In genomic region chr17:58189436-58190146, GRCh38 we compare ENCODE assay signal across 11 cellular contexts. TPM values are rescaled to one million over a fixed set of nuclear protein-coding genes. Genes with fewer than 3 reads are reported as not detected.
DNase-seq lines count a peak whose midpoint lies in the region; ATAC-seq, FAIRE-seq and TF ChIP-seq lines count a peak whose summit lies in the region.
"Had no signal": no experiment of that assay in that cellular context is flagged by ENCODE, and none has a peak within 500 bp of the region (broad histone marks: within the 10 kb centered on the region; RNA-seq: fewer than 3 reads in every experiment).

No MANE protein-coding gene starts in this region.

- no peak overlapping the region for H3K4me3 Mint-ChIP-seq in MCF 10A (ENCODE audit: unreplicated experiment)
- H3K4me3 Mint-ChIP-seq in stimulated activated effector memory CD8-positive, alpha-beta T cell treated with anti-CD3 and anti-CD28 coated beads, Interleukin-12 subunit alpha, Interleukin-12 subunit beta, amount 100 ng/mL, for 72 hours, result no peak overlapping the region
- H3K4me3 Mint-ChIP-seq: activated B cell treated with CpG ODN at 0.5 μM for 24 hours had no signal

- H3K27me3 ChIP-seq in breast epithelium (peaks cover 0 to 8% of the 10 kb centered on the region in 2 donors), transverse colon (peaks cover 11% of the 10 kb centered on the region)

- FAIRE-seq in urothelium cell line (lab: Jason Lieb, UNC), result peak; percentile 92
- FAIRE-seq: colon had no signal

- no peak for ATAC-seq in stimulated activated effector memory CD8-positive, alpha-beta T cell treated with anti-CD3 and anti-CD28 coated beads, Interleukin-12 subunit alpha, Interleukin-12 subunit beta, amount 100 ng/mL, for 72 hours
- ATAC-seq in GM18909 (IDR thresholded peaks at IDR 0.05; ENCODE audit: poor library complexity, unreplicated experiment), result no peak

- no peaks in the 10 kb centered on the region for H3K36me3 Mint-ChIP-seq in MCF 10A (ENCODE audit: insufficient read depth, unreplicated experiment)
- no peaks in the 10 kb centered on the region for H3K36me3 Mint-ChIP-seq in stimulated activated effector memory CD8-positive, alpha-beta T cell treated with anti-CD3 and anti-CD28 coated beads, Interleukin-12 subunit alpha, Interleukin-12 subunit beta, amount 100 ng/mL, for 72 hours

- BruUV-seq in MCF 10A (replicated peaks; lab: Mats Ljungman, UMichigan), result no TSS peak

- no peaks in the 10 kb centered on the region for H3K9me3 Mint-ChIP-seq in MCF 10A (ENCODE audit: unreplicated experiment)
- no peaks in the 10 kb centered on the region for H3K9me3 Mint-ChIP-seq in stimulated activated effector memory CD8-positive, alpha-beta T cell treated with anti-CD3 and anti-CD28 coated beads, Interleukin-12 subunit alpha, Interleukin-12 subunit beta, amount 100 ng/mL, for 72 hours
- H3K9me3 Mint-ChIP-seq: activated B cell treated with CpG ODN at 0.5 μM for 24 hours had no signal

- H3K4me1 ChIP-seq in breast epithelium, result peaks cover 0 to 5% of the 10 kb centered on the region in 2 donors
- no peaks in the 10 kb centered on the region for H3K4me1 ChIP-seq in transverse colon

- H3K27me3 Mint-ChIP-seq in MCF 10A (ENCODE audit: insufficient read depth, unreplicated experiment), result peaks cover 16% of the 10 kb centered on the region

- CTCF ChIA-PET in MCF 10A (lab: Yijun Ruan, JAX), result interaction anchor here (0.5 to 1.1 kb wide), 3 partner anchors 13 to 374 kb away, joined by 3 read pairs; no protein-coding TSS in a partner anchor

- H3K4me3 ChIP-seq in breast epithelium (no peak overlapping the region), transverse colon (no peak overlapping the region)

- no peak for TF ChIP-seq CTCF in MCF 10A (IDR thresholded peaks at IDR 0.05; ENCODE audit: unreplicated experiment)
- TF ChIP-seq CTCF in breast epithelium (IDR thresholded peaks at IDR 0.05), result no peak
- TF ChIP-seq CTCF in transverse colon (IDR thresholded peaks at IDR 0.05), result no peak

- peaks cover 12% of the 10 kb centered on the region for H3K4me1 Mint-ChIP-seq in MCF 10A (ENCODE audit: insufficient read depth, unreplicated experiment)
- peaks cover 11% of the 10 kb centered on the region for H3K4me1 Mint-ChIP-seq in stimulated activated effector memory CD8-positive, alpha-beta T cell treated with anti-CD3 and anti-CD28 coated beads, Interleukin-12 subunit alpha, Interleukin-12 subunit beta, amount 100 ng/mL, for 72 hours

- intact Hi-C loops in MCF 10A (cut with micrococcal nuclease), result no loop called here
- intact Hi-C loops in breast epithelium (cut with DNase I; ENCODE audit: low total_unique reads), result no loop called here
- intact Hi-C loops in transverse colon (cut with DNase I; ENCODE audit: low total_unique reads), result no loop called here

- in situ Hi-C loops in transverse colon (cut with MboI; ENCODE audit: low pct_ligation_motif_present in 1 of 4, low pct_unique_long_range_greater_than_20kb in 1 of 4, low sequenced_read_pairs in 3 of 4), result no loop called here

- no peak overlapping the region for H3K27ac Mint-ChIP-seq in MCF 10A (ENCODE audit: low read depth, unreplicated experiment)
- no peak overlapping the region for H3K27ac Mint-ChIP-seq in stimulated activated effector memory CD8-positive, alpha-beta T cell treated with anti-CD3 and anti-CD28 coated beads, Interleukin-12 subunit alpha, Interleukin-12 subunit beta, amount 100 ng/mL, for 72 hours
- H3K27ac Mint-ChIP-seq: activated B cell treated with CpG ODN at 0.5 μM for 24 hours had no signal

- no peak overlapping the region for H3K27ac ChIP-seq in breast epithelium
- H3K27ac ChIP-seq in transverse colon, result no peak overlapping the region

- DNase-seq in MCF 10A (ENCODE audit: unreplicated experiment), result peak; percentile 87
- DNase-seq in breast epithelium (ENCODE audit: low spot score in 2 of 2), result no peak
- peak; percentile 21 for DNase-seq in RPMI8226
- peak; percentile 85 for DNase-seq in glomerular visceral epithelial cell (ENCODE audit: extremely low spot score)
- peak; percentile 97 for DNase-seq in urothelium cell line (ENCODE audit: low spot score)
- DNase-seq in transverse colon, result no peak
- DNase-seq in stimulated activated effector memory CD8-positive, alpha-beta T cell treated with anti-CD3 and anti-CD28 coated beads, Interleukin-12 subunit alpha, Interleukin-12 subunit beta, amount 100 ng/mL, for 72 hours (ENCODE audit: low spot score in 2 of 2), result no peak
- DNase-seq: activated B cell treated with CpG ODN at 0.5 μM for 24 hours had no signal

- TF ChIP-seq POLR2A in breast epithelium (IDR thresholded peaks at IDR 0.05) (no peak), transverse colon (IDR thresholded peaks at IDR 0.05) (no peak)

- 58 to 59% methylated on average over 4 to 11 of the region's 11 CpGs for WGBS in transverse colon (ENCODE audit: low coverage in 1 of 2), 2 donors

- POLR2A ChIA-PET in MCF 10A (lab: Yijun Ruan, JAX), result interaction anchor here (0.7 to 1.1 kb wide), 3 partner anchors 29 to 182 kb away, joined by 3 to 4 read pairs (median 3); partner anchors contain the start of genes MKS1 and SRSF1

- no peaks in the 10 kb centered on the region for H3K9me3 ChIP-seq in breast epithelium
- H3K9me3 ChIP-seq in transverse colon, result no peaks in the 10 kb centered on the region

- H3K36me3 ChIP-seq in breast epithelium, result no peaks in the 10 kb centered on the region
- no peaks in the 10 kb centered on the region for H3K36me3 ChIP-seq in transverse colon

- TF ChIP-seq EP300 in transverse colon (IDR thresholded peaks at IDR 0.05; ENCODE audit: low read depth), result no peak

RNA-seq across cellular contexts. Expression of gene EPX, which starts 2.9 kb away (rescaled TPM):
- not detected in 2 replicates for total RNA-seq in MCF 10A (2022)
- total RNA-seq in breast epithelium, result not detected
- not detected for total RNA-seq in transverse colon
- total RNA-seq: activated B cell treated with CpG ODN at 0.5 μM for 24 hours had no signal

RNA-seq across cellular contexts. Expression of gene OR4D2, which starts 22.8 kb away (rescaled TPM):
- total RNA-seq in MCF 10A (2022) (not detected in 2 replicates), breast epithelium (not detected), transverse colon (not detected)
- total RNA-seq: activated B cell treated with CpG ODN at 0.5 μM for 24 hours, mononuclear cell had no signal

RNA-seq across cellular contexts. Expression of gene MKS1, which starts 29.5 kb away (rescaled TPM):
- total RNA-seq in MCF 10A (2022), result 15.4 and 22.8 TPM in 2 replicates
- total RNA-seq in breast epithelium, result 10 to 100 TPM in 2 of 3 donors, 1 to 10 TPM in 1; 8.0 to 21.1 (median 15.1) TPM
- total RNA-seq in transverse colon, result 10 to 100 TPM in 3 of 4 donors, 1 to 10 TPM in 1; 8.5 to 51.9 (median 18.3) TPM

RNA-seq across cellular contexts. Expression of gene OR4D1, which starts 41.4 kb away (rescaled TPM):
- total RNA-seq in MCF 10A (2022) (not detected in 2 replicates), breast epithelium (not detected), transverse colon (not detected)
- total RNA-seq: activated B cell treated with CpG ODN at 0.5 μM for 24 hours had no signal

RNA-seq across cellular contexts. Expression of gene LPO, which starts 48.8 kb away (rescaled TPM):
- not detected in 2 replicates for total RNA-seq in MCF 10A (2022)
- under 1 TPM in 1 of 3 donors, not detected in 2; 0.29 TPM for total RNA-seq in breast epithelium
- not detected for total RNA-seq in transverse colon
- total RNA-seq: activated B cell treated with CpG ODN at 0.5 μM for 24 hours, mononuclear cell had no signal

Comparison
In these comparisons a context has a peak if more than half of its experiments do, and no peak if none do; other contexts are left out.
1. DNase-seq: peak in MCF 10A (single experiment), RPMI8226 (single experiment), glomerular visceral epithelial cell (single experiment) and urothelium cell line (single experiment); none in breast epithelium (0 of 2), transverse colon (single experiment) and stimulated activated effector memory CD8-positive, alpha-beta T cell treated with anti-CD3 and anti-CD28 coated beads, Interleukin-12 subunit alpha, Interleukin-12 subunit beta, amount 100 ng/mL, for 72 hours (0 of 2).